Comparison of ENCODE assay signal across 8 cellular contexts in the genomic region with DNA sequence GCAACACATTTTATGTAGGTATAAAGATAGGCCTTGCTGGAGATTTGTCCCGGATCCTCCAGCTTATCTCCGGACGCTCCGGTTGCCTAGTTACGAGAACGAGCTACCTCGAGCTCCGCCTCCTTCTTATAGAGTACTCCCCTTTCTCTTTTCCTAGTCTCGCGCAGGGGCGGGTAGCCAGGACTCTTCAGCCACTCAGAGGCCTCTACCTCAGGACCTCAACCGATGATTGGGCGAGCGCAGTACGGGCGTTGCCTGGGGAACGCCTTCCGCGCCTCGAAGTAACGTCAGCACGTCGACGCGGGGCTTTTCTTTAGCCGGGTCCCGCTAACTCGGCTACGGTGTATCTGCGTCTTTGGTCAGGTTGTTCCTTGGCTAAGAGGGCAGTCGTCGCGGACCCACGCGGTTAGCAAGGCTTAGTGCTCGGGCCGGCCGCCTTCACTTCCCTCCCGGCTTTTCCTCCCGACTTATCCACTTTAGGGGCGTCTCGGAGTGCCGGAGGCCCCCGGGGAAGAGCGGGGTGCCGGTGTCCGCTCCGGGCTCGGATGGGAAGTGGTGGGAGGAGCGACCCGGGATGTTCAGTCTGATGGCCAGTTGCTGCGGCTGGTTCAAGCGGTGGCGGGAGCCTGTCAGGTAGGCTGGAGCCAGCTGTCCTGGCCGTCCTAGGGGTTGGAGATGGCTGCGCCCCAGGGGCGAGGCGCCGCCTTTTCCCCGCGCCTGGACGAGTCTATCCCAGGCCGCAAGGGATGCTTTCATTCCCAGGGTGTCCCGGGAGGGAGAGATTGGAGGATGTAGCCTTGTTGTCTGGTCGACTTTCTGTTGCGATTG. TPM values are rescaled to one million over a fixed set of nuclear protein-coding genes. Genes with fewer than 3 reads are reported as not detected.
DNase-seq lines count a peak whose midpoint lies in the region; ATAC-seq and TF ChIP-seq lines count a peak whose summit lies in the region.

A gene (plus strand): TSS at position 306 of the 828 bp plus-strand sequence. CDS start 269 bp downstream, at position 575.

- peak; percentile 79 for TF ChIP-seq POLR2A in GM18951 (IDR thresholded peaks at IDR 0.05; ENCODE audit: extremely low read depth, insufficient read depth, insufficient read length)
- peak in 1 of 3 donors; percentile 61 for TF ChIP-seq POLR2A in spleen (IDR thresholded peaks at IDR 0.05)

- peak within 1 kb of the TSS; percentile 75 to 97 (median 82) for H3K4me3 ChIP-seq in spleen

- WGBS in spleen, 5 donors, result 0 to 1% (median 0%) methylated on average over 56 to 66 of the region's 66 CpGs

- H3K27ac ChIP-seq in spleen, result peak within 1 kb of the TSS; percentile 77 to 95 (median 92)

- DNase-seq in AG08395 (ENCODE audit: low spot score) (peak; percentile 98), NCI-H345 (lab: John Stamatoyannopoulos, UW) (peak; percentile 98), inferior parietal cortex (ENCODE audit: extremely low spot score) (peak; percentile 98), spleen (peak; percentile 97)
- DNase-seq in activated CD4-positive, CD25-positive, alpha-beta regulatory T cell (lab: John Stamatoyannopoulos, UW), result peak; percentile 73 to 87 (median 84)
- DNase-seq in central memory CD4-positive, alpha-beta T cell, result peak; percentile 94

- no peaks in the 10 kb centered on the region for H3K36me3 ChIP-seq in spleen

- peaks cover 4 to 30% (median 19%) of the 10 kb centered on the region in 6 donors for H3K4me1 ChIP-seq in spleen

- H3K9me3 ChIP-seq in spleen, result no peaks in the 10 kb centered on the region

- H3K27me3 ChIP-seq in spleen (replicated peaks in 1 of 7), result no peaks in the 10 kb centered on the region

- intact Hi-C loops in spleen (cut with DNase I; ENCODE audit: low total_unique reads), result no loop called here

- in situ Hi-C loops in GM18951 (cut with MboI; ENCODE audit: low sequenced_read_pairs, unreplicated experiment), result no loop called here

- no peak for TF ChIP-seq CTCF in spleen (IDR thresholded peaks at IDR 0.05 in 8 of 11, conservative IDR thresholded peaks at IDR 0.05 in 3 of 11)

- ATAC-seq in HG03196 (IDR thresholded peaks at IDR 0.05; ENCODE audit: unreplicated experiment), result peak; percentile 100

RNA-seq across cellular contexts. Expression of the gene that starts here (rescaled TPM):
- 10 to 100 TPM in 5 of 7 donors, 1 to 10 TPM in 2; 8.9 to 15.7 (median 11.7) TPM for total RNA-seq in spleen
- 1 to 10 TPM; 3.0 to 4.2 (median 3.0) TPM for polyA plus RNA-seq in spleen

Comparison
In these comparisons a context has a peak if more than half of its experiments do, and no peak if none do; other contexts are left out.
1. Peak in every context shown above with its lines: DNase-seq, ATAC-seq, H3K4me3 ChIP-seq and H3K27ac ChIP-seq.